ENCODE assay signal across 20 cellular contexts in the genomic region with DNA sequence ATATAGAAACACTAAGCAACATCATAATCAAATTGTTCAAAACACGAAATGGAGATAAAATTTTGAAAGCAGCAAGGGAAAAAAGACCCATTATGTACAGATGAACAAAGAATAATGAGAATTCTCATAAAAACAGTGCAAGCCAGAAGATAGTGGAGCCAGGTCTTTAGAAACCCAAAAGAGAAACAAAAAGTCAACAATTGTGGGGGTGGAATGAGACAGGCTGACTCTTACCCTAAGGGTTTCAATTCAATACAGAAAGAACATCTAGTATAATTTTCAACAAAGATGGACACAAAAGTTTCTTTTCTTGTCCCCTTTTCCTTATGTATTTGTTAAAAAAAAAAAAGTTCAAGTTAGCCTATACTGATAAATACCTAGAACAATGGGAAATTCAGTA. TPM values are rescaled to one million over a fixed set of nuclear protein-coding genes. Genes with fewer than 3 reads are reported as not detected.
DNase-seq lines count a peak whose midpoint lies in the region; ATAC-seq, FAIRE-seq and TF ChIP-seq lines count a peak whose summit lies in the region.
"Had no signal": no experiment of that assay in that cellular context is flagged by ENCODE, and none has a peak within 500 bp of the region (broad histone marks: within the 10 kb centered on the region; RNA-seq: fewer than 3 reads in every experiment).

No MANE protein-coding gene starts in this region.

- in situ Hi-C loops in GM13977 (cut with MboI; ENCODE audit: low pct_unique_long_range_greater_than_20kb, low sequenced_read_pairs, unreplicated experiment) = no loop called here

- FAIRE-seq in colon (lab: Jason Lieb, UNC) = peak; percentile 24
- FAIRE-seq: GM19239 had no signal

- intact Hi-C loops in left ventricle myocardium superior (cut with micrococcal nuclease) (no loop called here), head of caudate nucleus (cut with DNase I) (no loop called here)

- no peak for TF ChIP-seq CTCF in GM13977 (IDR thresholded peaks at IDR 0.05; ENCODE audit: extremely low read depth, insufficient read depth, missing control alignments)

- DNase-seq in GM13977 (ENCODE audit: low spot score) (peak; percentile 14), cerebellar cortex (ENCODE audit: low spot score) (no peak), EL (no peak), left ventricle myocardium superior (no peak), head of caudate nucleus (no peak)
- DNase-seq: AML-193, IMR-90, Kasumi-1, NCI-H1930, NCI-H2171 treated with DMSO at 0.1 percent for 48 hours, NCI-H510A treated with DMSO at 0.1 percent for 48 hours, SIG-M5, T-helper 17 cell had no signal

- ATAC-seq in GM19395 (IDR thresholded peaks at IDR 0.05; ENCODE audit: unreplicated experiment) (peak; percentile 78), HG02885 (IDR thresholded peaks at IDR 0.05; ENCODE audit: poor library complexity, unreplicated experiment) (peak; percentile 70), left ventricle myocardium superior (no peak)
- ATAC-seq: HCT116, T-helper 17 cell had no signal

RNA-seq across cellular contexts. Expression of gene MAGEB2, which starts 34.0 kb away (rescaled TPM):
- total RNA-seq in left ventricle myocardium superior = not detected
- total RNA-seq: A673, G401, IMR-90, T-helper 17 cell had no signal

RNA-seq across cellular contexts. Expression of gene MAGEB3, which starts 49.1 kb away (rescaled TPM):
- not detected for total RNA-seq in left ventricle myocardium superior
- total RNA-seq: A673, G401, IMR-90, T-helper 17 cell had no signal
